ENCODE assay signal across 19 cellular contexts in the genomic region with DNA sequence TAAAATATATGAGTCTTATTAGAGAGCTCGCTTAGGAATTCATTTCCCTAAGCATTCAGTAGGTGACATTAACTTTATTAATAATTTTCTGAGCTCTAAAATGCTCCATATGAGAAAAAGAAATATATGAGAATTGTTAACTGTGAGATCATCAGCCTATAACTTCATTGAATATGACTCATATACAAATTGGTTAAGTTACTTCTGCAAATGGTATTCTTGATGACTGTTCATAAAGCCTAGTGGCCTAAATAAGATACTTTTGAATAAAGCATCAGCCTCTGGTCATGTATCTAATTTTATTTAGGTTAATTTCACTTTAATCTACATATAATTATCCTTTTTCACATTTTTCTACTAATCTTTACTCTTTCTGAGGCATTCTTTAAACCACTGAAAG.
A peak's percentile ranks its signal among the peaks of the same experiment; 100 is the strongest.
DNase-seq lines count a peak whose midpoint lies in the region; ATAC-seq, FAIRE-seq and TF ChIP-seq lines count a peak whose summit lies in the region.
"Had no signal": no experiment of that assay in that cellular context is flagged by ENCODE, and none has a peak within 500 bp of the region (broad histone marks: within the 10 kb centered on the region; RNA-seq: fewer than 3 reads in every experiment).

No MANE protein-coding gene starts in this region.

- no peaks in the 10 kb centered on the region for H3K9me3 Mint-ChIP-seq in astrocyte (ENCODE audit: unreplicated experiment)
- H3K9me3 Mint-ChIP-seq: CD4-positive, alpha-beta T cell had no signal

- H3K4me3 ChIP-seq in SK-N-SH (ENCODE audit: low read depth in 2 of 2, low read length in 1 of 2) (no peak overlapping the region), PC-3 (ENCODE audit: low read length) (no peak overlapping the region), astrocyte (ENCODE audit: insufficient read depth, low read depth, low read length) (no peak overlapping the region), PC-9 (no peak overlapping the region), heart right ventricle (no peak overlapping the region)

- no peak overlapping the region; a peak in 1 of 4 replicates for H3K27ac ChIP-seq in SK-N-SH (ENCODE audit: low read depth in 2 of 2, low read length in 1 of 2)
- H3K27ac ChIP-seq in PC-3 (ENCODE audit: low read length) = no peak overlapping the region
- no peak overlapping the region for H3K27ac ChIP-seq in astrocyte (ENCODE audit: low read depth, low read length)
- H3K27ac ChIP-seq in PC-9 = no peak overlapping the region
- H3K27ac ChIP-seq in heart right ventricle = no peak overlapping the region
- H3K27ac ChIP-seq: 22Rv1 had no signal

- POLR2A ChIA-PET in SK-N-SH (lab: Yijun Ruan, JAX) = no interaction called here
- POLR2A ChIA-PET in PC-3 (lab: Charles Lee; ENCODE audit: unreplicated experiment) = no interaction called here
- POLR2A ChIA-PET in PC-9 (lab: Charles Lee; ENCODE audit: unreplicated experiment) = no interaction called here

- H3K4me2 ChIP-seq in SK-N-SH (no peak overlapping the region), PC-3 (ENCODE audit: low read length) (no peak overlapping the region), astrocyte (ENCODE audit: low read length) (no peak overlapping the region), PC-9 (no peak overlapping the region)

- H3K9me2 ChIP-seq in SK-N-SH = no peaks in the 10 kb centered on the region; the same call in 1 of the 2 replicates
- no peaks in the 10 kb centered on the region for H3K9me2 ChIP-seq in PC-3 (replicated peaks; ENCODE audit: low read length)
- H3K9me2 ChIP-seq in PC-9 (ENCODE audit: insufficient read depth) = no peaks in the 10 kb centered on the region

- FAIRE-seq in astrocyte (lab: Jason Lieb, UNC) = no peak
- FAIRE-seq: RCC 7860 had no signal

- BruUV-seq in PC-3 (replicated peaks; lab: Mats Ljungman, UMichigan) (no TSS peak), PC-9 (replicated peaks; lab: Mats Ljungman, UMichigan) (no TSS peak)

- no peak for TF ChIP-seq EP300 in SK-N-SH (IDR thresholded peaks at IDR 0.05; ENCODE audit: borderline replicate concordance in 1 of 2, low read depth in 1 of 2, low read length in 1 of 2)

- H2AFZ ChIP-seq in SK-N-SH (ENCODE audit: low read depth) (no peak overlapping the region), PC-3 (ENCODE audit: low read length) (no peak overlapping the region), astrocyte (ENCODE audit: low read depth, low read length) (no peak overlapping the region), PC-9 (no peak overlapping the region)

- 69% methylated on average over 1 of the region's 1 CpG for WGBS in SK-N-SH (ENCODE audit: low lambda C conversion rate)
- 90% methylated on average over 1 of the region's 1 CpG for WGBS in heart right ventricle, 2 donors

- H3K4me1 ChIP-seq in SK-N-SH (ENCODE audit: control insufficient read depth in 1 of 2, insufficient read depth in 2 of 2, low read depth in 1 of 2, low read length in 1 of 2) (no peaks in the 10 kb centered on the region), PC-3 (ENCODE audit: insufficient read depth, low read length) (no peaks in the 10 kb centered on the region), astrocyte (ENCODE audit: insufficient read depth, low read length) (no peaks in the 10 kb centered on the region), PC-9 (replicated peaks; ENCODE audit: insufficient read depth) (no peaks in the 10 kb centered on the region), heart right ventricle (no peaks in the 10 kb centered on the region)

- no peaks in the 10 kb centered on the region for H3K36me3 Mint-ChIP-seq in astrocyte (ENCODE audit: low read depth, unreplicated experiment)

- no peak for TF ChIP-seq CTCF in SK-N-SH (IDR thresholded peaks at IDR 0.05)
- TF ChIP-seq CTCF in PC-3 (conservative IDR thresholded peaks at IDR 0.05; ENCODE audit: low read depth, low read length) = no peak
- TF ChIP-seq CTCF in astrocyte (IDR thresholded peaks at IDR 0.05; ENCODE audit: insufficient read depth, low read depth, low read length) = no peak
- TF ChIP-seq CTCF in PC-9 (conservative IDR thresholded peaks at IDR 0.05) = no peak
- TF ChIP-seq CTCF in heart right ventricle (IDR thresholded peaks at IDR 0.05) = no peak

- no peaks in the 10 kb centered on the region for H4K20me1 ChIP-seq in SK-N-SH (ENCODE audit: insufficient read depth)
- H4K20me1 ChIP-seq in PC-3 (ENCODE audit: low read length) = no peaks in the 10 kb centered on the region
- H4K20me1 ChIP-seq in astrocyte (ENCODE audit: insufficient read depth, low read length) = no peaks in the 10 kb centered on the region
- H4K20me1 ChIP-seq in PC-9 (ENCODE audit: insufficient read depth) = no peaks in the 10 kb centered on the region

- H3K27me3 Mint-ChIP-seq in astrocyte (ENCODE audit: low read depth, unreplicated experiment) = no peaks in the 10 kb centered on the region
- H3K27me3 Mint-ChIP-seq: B cell; CD4-positive, alpha-beta T cell had no signal

- no peaks in the 10 kb centered on the region for H3K36me3 ChIP-seq in SK-N-SH (replicated peaks in 1 of 2; ENCODE audit: control insufficient read depth in 1 of 2, insufficient read depth in 2 of 2, low read length in 1 of 2)
- no peaks in the 10 kb centered on the region for H3K36me3 ChIP-seq in PC-3 (ENCODE audit: low read depth, low read length)
- H3K36me3 ChIP-seq in astrocyte (ENCODE audit: insufficient read depth, low read length) = no peaks in the 10 kb centered on the region
- H3K36me3 ChIP-seq in PC-9 (ENCODE audit: low read depth) = no peaks in the 10 kb centered on the region
- H3K36me3 ChIP-seq in heart right ventricle = no peaks in the 10 kb centered on the region

- no peak overlapping the region for H3K27ac Mint-ChIP-seq in astrocyte (ENCODE audit: unreplicated experiment)
- H3K27ac Mint-ChIP-seq: B cell; CD4-positive, alpha-beta T cell had no signal

- CTCF ChIA-PET in SK-N-SH (lab: Yijun Ruan, JAX) (interaction anchor here (1.1 kb wide), 1 partner anchor 8 kb away, joined by 3 read pairs; no protein-coding TSS in a partner anchor), PC-3 (lab: Charles Lee) (no interaction called here), PC-9 (lab: Charles Lee) (no interaction called here)

- H3K9me3 ChIP-seq in SK-N-SH (no peaks in the 10 kb centered on the region), PC-3 (ENCODE audit: low read length) (no peaks in the 10 kb centered on the region), astrocyte (ENCODE audit: insufficient read depth, low read depth, low read length) (no peaks in the 10 kb centered on the region), PC-9 (ENCODE audit: insufficient read depth, low read depth) (no peaks in the 10 kb centered on the region), heart right ventricle (no peaks in the 10 kb centered on the region)

- H3K79me2 ChIP-seq in SK-N-SH (ENCODE audit: insufficient read depth) = no peaks in the 10 kb centered on the region
- no peaks in the 10 kb centered on the region for H3K79me2 ChIP-seq in PC-3 (ENCODE audit: low read length)
- no peaks in the 10 kb centered on the region for H3K79me2 ChIP-seq in astrocyte (ENCODE audit: insufficient read depth, low read length)
- H3K79me2 ChIP-seq in PC-9 (ENCODE audit: low read depth) = no peaks in the 10 kb centered on the region

- no peak overlapping the region for H3K4me3 Mint-ChIP-seq in astrocyte (ENCODE audit: unreplicated experiment)
- H3K4me3 Mint-ChIP-seq: B cell; CD4-positive, alpha-beta T cell had no signal

- DNase-seq in SK-N-SH = no peak
- DNase-seq in PC-3 = peak; percentile 2
- peak; percentile 6 for DNase-seq in astrocyte (ENCODE audit: low read depth)
- peak; percentile 1 for DNase-seq in iris pigment epithelial cell (ENCODE audit: low read depth)
- DNase-seq in PC-9 = no peak
- DNase-seq in heart right ventricle = no peak
- DNase-seq in stimulated activated CD4-positive, alpha-beta T cell treated with anti-CD3 and anti-CD28 coated beads, Interleukin-15, amount 100 ng/mL, for 24 hours = no peak
- DNase-seq: Calu3; CD4-positive, alpha-beta T cell; DMS79 treated with DMSO at 0.1 percent for 48 hours; HCEC 1CT; NCI-H1092 treated with DMSO at 0.1 percent for 48 hours; NCI-H1694; NCI-H2227 treated with DMSO at 0.1 percent for 48 hours; SIG-M5 had no signal

- H3K27me3 ChIP-seq in SK-N-SH (ENCODE audit: insufficient read depth) (no peaks in the 10 kb centered on the region), PC-3 (ENCODE audit: low read length) (no peaks in the 10 kb centered on the region), astrocyte (ENCODE audit: insufficient read depth, low read length) (no peaks in the 10 kb centered on the region), PC-9 (ENCODE audit: insufficient read depth, low read depth) (no peaks in the 10 kb centered on the region), heart right ventricle (no peaks in the 10 kb centered on the region)

- H3K4me1 Mint-ChIP-seq in astrocyte (ENCODE audit: low read depth, unreplicated experiment) = no peaks in the 10 kb centered on the region
- H3K4me1 Mint-ChIP-seq: B cell had no signal

- intact Hi-C loops in PC-3 (cut with micrococcal nuclease) (no loop called here), PC-9 (cut with micrococcal nuclease; ENCODE audit: unreplicated experiment) (no loop called here), heart right ventricle (cut with DNase I) (no loop called here)

- TF ChIP-seq RAD21 in SK-N-SH (IDR thresholded peaks at IDR 0.05; ENCODE audit: low read length) = no peak

- H3K9ac ChIP-seq in SK-N-SH = no peak overlapping the region
- no peak overlapping the region for H3K9ac ChIP-seq in PC-3 (ENCODE audit: low read length)
- H3K9ac ChIP-seq in astrocyte (ENCODE audit: low read length) = no peak overlapping the region

- ATAC-seq in SK-N-SH treated with all-trans-retinoic acid at 6 μM for 48 hours = no peak
- no peak for ATAC-seq in PC-3
- ATAC-seq in heart right ventricle = no peak

- H3F3A ChIP-seq in SK-N-SH (replicated peaks; ENCODE audit: insufficient read depth) (no peaks in the 10 kb centered on the region), PC-3 (ENCODE audit: low read length, unreplicated experiment) (no peaks in the 10 kb centered on the region), PC-9 (ENCODE audit: insufficient read depth, low read depth) (no peaks in the 10 kb centered on the region)

TF ChIP-seq in SK-N-SH treated with all-trans-retinoic acid at 6 μM for 48 hours, 23 proteins besides CTCF, POLR2A, EP300 and RAD21:
- TF ChIP-seq GLIS3 (CRISPR knock-in tag; IDR thresholded peaks at IDR 0.05) = no peak
- peak; percentile 38; the same call in 1 of the 2 replicates for TF ChIP-seq ISL1 (CRISPR knock-in tag; IDR thresholded peaks at IDR 0.05)
- no peak for TF ChIP-seq ZNF8 (CRISPR knock-in tag; IDR thresholded peaks at IDR 0.05)
TF ChIP-seq in SK-N-SH treated with all-trans-retinoic acid at 6 μM for 48 hours: peak in this region for 1.

TF ChIP-seq in SK-N-SH, 30 proteins besides CTCF, POLR2A, EP300 and RAD21 (continues in another document):
- TF ChIP-seq RFX5 (IDR thresholded peaks at IDR 0.05; ENCODE audit: low read length) (no peak), GATA2 (CRISPR knock-in tag; IDR thresholded peaks at IDR 0.05) (no peak), ELF1 (IDR thresholded peaks at IDR 0.05) (no peak)

Comparison
In these comparisons a context has a peak if more than half of its experiments do, and no peak if none do; other contexts are left out.
1. DNase-seq: peak in PC-3 (single experiment), astrocyte (single experiment) and iris pigment epithelial cell (single experiment); none in SK-N-SH (single experiment), PC-9 (0 of 2), heart right ventricle (0 of 2) and stimulated activated CD4-positive, alpha-beta T cell treated with anti-CD3 and anti-CD28 coated beads, Interleukin-15, amount 100 ng/mL, for 24 hours (single experiment).